In the genomic region with DNA sequence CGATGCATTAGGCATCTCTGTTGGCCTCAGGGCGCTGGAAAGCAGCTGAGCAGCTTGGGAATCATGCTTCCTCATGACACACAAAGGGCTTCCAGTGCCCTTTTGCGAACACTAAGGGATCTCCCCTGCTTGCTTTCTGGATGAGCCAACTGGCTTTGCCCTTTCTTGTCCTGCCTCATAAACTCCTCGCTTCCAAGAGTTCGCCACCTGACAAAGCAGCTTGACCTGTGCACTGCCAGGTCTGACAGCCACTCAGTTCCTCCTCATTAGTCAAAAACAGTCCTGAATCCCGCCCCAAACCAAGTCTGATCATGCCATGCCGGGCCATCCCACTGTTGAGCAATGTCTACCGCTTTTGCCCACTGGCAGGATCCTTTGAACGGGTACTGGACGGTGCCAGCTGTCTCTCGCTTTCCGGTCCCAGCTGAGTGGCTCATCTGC, we compare ENCODE assay signal across 24 cellular contexts.
DNase-seq lines count a peak whose midpoint lies in the region; FAIRE-seq and TF ChIP-seq lines count a peak whose summit lies in the region.
"Had no signal": no experiment of that assay in that cellular context is flagged by ENCODE, and none has a peak within 500 bp of the region (broad histone marks: within the 10 kb centered on the region; RNA-seq: fewer than 3 reads in every experiment).

No MANE protein-coding gene starts in this region.

- WGBS in stomach, 5 donors = 83 to 95% (median 93%) methylated on average over 10 to 12 of the region's 12 CpGs

- no peak for FAIRE-seq in GM12891 (lab: Jason Lieb, UNC)
- FAIRE-seq: small intestine had no signal

- H3K36me3 ChIP-seq in MG63 (no peaks in the 10 kb centered on the region), breast epithelium (no peaks in the 10 kb centered on the region), kidney epithelial cell (ENCODE audit: control insufficient read depth, insufficient read depth, low read length) (no peaks in the 10 kb centered on the region), stomach (peaks cover 0 to 4% (median 0%) of the 10 kb centered on the region in 4 donors)
- H3K36me3 ChIP-seq: heart right ventricle, tibial nerve had no signal

- H3K4me1 ChIP-seq in breast epithelium (peaks cover 0 to 4% of the 10 kb centered on the region in 2 donors), stomach (no peaks in the 10 kb centered on the region)
- H3K4me1 ChIP-seq: heart right ventricle, psoas muscle had no signal

- TF ChIP-seq CTCF in breast epithelium (IDR thresholded peaks at IDR 0.05) = no peak
- no peak for TF ChIP-seq CTCF in kidney epithelial cell (IDR thresholded peaks at IDR 0.05; ENCODE audit: insufficient read depth, low read length, poor library complexity, severe bottlenecking)
- TF ChIP-seq CTCF in stomach (IDR thresholded peaks at IDR 0.05) = no peak

- H3K27ac ChIP-seq in breast epithelium = peak overlapping the region; percentile 15 to 38
- H3K27ac ChIP-seq in stomach = no peak overlapping the region
- H3K27ac ChIP-seq: heart right ventricle, psoas muscle, tibial nerve had no signal

- no peak for TF ChIP-seq EP300 in stomach (IDR thresholded peaks at IDR 0.05)

- DNase-seq in MG63 = peak; percentile 45
- peak; percentile 51 to 74 for DNase-seq in breast epithelium (ENCODE audit: low spot score in 2 of 2)
- peak; percentile 2 for DNase-seq in kidney epithelial cell (ENCODE audit: low read depth)
- peak; percentile 24 for DNase-seq in stomach
- DNase-seq in NCI-H748 (lab: John Stamatoyannopoulos, UW; ENCODE audit: unreplicated experiment) = no peak
- DNase-seq in GM12891 (ENCODE audit: insufficient read length, low spot score) = no peak
- DNase-seq in cortex of kidney (lab: John Stamatoyannopoulos, UW) = no peak
- DNase-seq: activated CD8-positive, alpha-beta memory T cell treated with anti-CD3 and anti-CD28 coated beads for 24 hours; activated T-cell treated with anti-CD3 and anti-CD28 coated beads, Interleukin-2, amount 50 U/mL, for 72 hours; CD4-positive, alpha-beta memory T cell; DMS153; effector memory CD8-positive, alpha-beta T cell; heart right ventricle; Kasumi-1; naive B cell; NCI-H1105; NCI-H2081; NCI-H510A treated with DMSO at 0.1 percent for 48 hours; psoas muscle; small intestine; stimulated activated CD4-positive, alpha-beta T cell treated with anti-CD3 and anti-CD28 coated beads, Interleukin-2, amount 100 ng/mL, for 48 hours; stimulated activated naive CD8-positive, alpha-beta T cell treated with anti-CD3 and anti-CD28 coated beads, Interleukin-15, Interleukin-2, amounts not matched to agents 100 U/mL and 50 U/mL, for 24 hours had no signal

- no peaks in the 10 kb centered on the region for H3K9me3 ChIP-seq in MG63
- no peaks in the 10 kb centered on the region for H3K9me3 ChIP-seq in breast epithelium
- H3K9me3 ChIP-seq in stomach = no peaks in the 10 kb centered on the region
- H3K9me3 ChIP-seq: heart right ventricle, psoas muscle, tibial nerve had no signal

- H3K27me3 ChIP-seq in MG63 (no peaks in the 10 kb centered on the region), breast epithelium (no peaks in the 10 kb centered on the region), kidney epithelial cell (ENCODE audit: control insufficient read depth, insufficient read depth, low read length) (no peaks in the 10 kb centered on the region), stomach (no peaks in the 10 kb centered on the region)
- H3K27me3 ChIP-seq: heart right ventricle, tibial nerve had no signal

- H3K4me3 ChIP-seq in MG63 (no peak overlapping the region), breast epithelium (no peak overlapping the region), kidney epithelial cell (ENCODE audit: low read depth, low read length) (no peak overlapping the region), stomach (no peak overlapping the region)
- H3K4me3 ChIP-seq: heart right ventricle, lung, psoas muscle, tibial nerve had no signal

- TF ChIP-seq POLR2A in breast epithelium (IDR thresholded peaks at IDR 0.05) (no peak), stomach (IDR thresholded peaks at IDR 0.05) (no peak), GM12891 (IDR thresholded peaks at IDR 0.05; ENCODE audit: low read depth, low read length) (no peak)

- intact Hi-C loops in breast epithelium (cut with DNase I; ENCODE audit: low total_unique reads) = loop anchor here (5.0 kb wide), 1 partner anchor 1624 kb away; no protein-coding TSS in a partner anchor
- intact Hi-C loops in stomach (cut with DNase I; ENCODE audit: low total_unique reads) = no loop called here

TF ChIP-seq in GM12891, 5 proteins besides CTCF, POLR2A, EP300 and RAD21:
- TF ChIP-seq POU2F2 (IDR thresholded peaks at IDR 0.05; ENCODE audit: low read depth, low read length) (no peak), SPI1 (IDR thresholded peaks at IDR 0.05; ENCODE audit: low read depth, low read length) (no peak), POLR2AphosphoS5 (IDR thresholded peaks at IDR 0.05; ENCODE audit: low read depth, low read length) (no peak)

Comparison
In these comparisons a context has a peak if more than half of its experiments do, and no peak if none do; other contexts are left out.
1. DNase-seq: peak in MG63 (single experiment), breast epithelium (2 of 2), kidney epithelial cell (single experiment) and stomach (single experiment); none in NCI-H748 (single experiment), GM12891 (single experiment) and cortex of kidney (single experiment).
2. H3K27ac ChIP-seq: peak in breast epithelium (2 of 2); none in stomach (0 of 5).